2 cellular contexts compared by ENCODE assay signal in genomic region chr18:63198098-63198760, GRCh38.
TF ChIP-seq lines count a peak whose summit lies in the region.

No MANE protein-coding gene starts in this region.

TF ChIP-seq in HEK293, 187 proteins besides CTCF, POLR2A, EP300 and RAD21 (continues in another document):
- no peak for TF ChIP-seq ZNF148 (tag by site-specific recombination; IDR thresholded peaks at IDR 0.05; ENCODE audit: borderline replicate concordance)
- no peak for TF ChIP-seq ZNF658 (tag by site-specific recombination; IDR thresholded peaks at IDR 0.05)
- TF ChIP-seq ZNF335 (tag by site-specific recombination; conservative IDR thresholded peaks at IDR 0.05), result no peak
- TF ChIP-seq KLF7 (tag by site-specific recombination; IDR thresholded peaks at IDR 0.05; ENCODE audit: borderline replicate concordance), result no peak
- 0 out of 2 replicates have a peak, but pooled peaks have one; percentile 7 for TF ChIP-seq ZNF777 (tag by site-specific recombination; IDR thresholded peaks at IDR 0.05; ENCODE audit: borderline replicate concordance)
- TF ChIP-seq, protein P1, sequence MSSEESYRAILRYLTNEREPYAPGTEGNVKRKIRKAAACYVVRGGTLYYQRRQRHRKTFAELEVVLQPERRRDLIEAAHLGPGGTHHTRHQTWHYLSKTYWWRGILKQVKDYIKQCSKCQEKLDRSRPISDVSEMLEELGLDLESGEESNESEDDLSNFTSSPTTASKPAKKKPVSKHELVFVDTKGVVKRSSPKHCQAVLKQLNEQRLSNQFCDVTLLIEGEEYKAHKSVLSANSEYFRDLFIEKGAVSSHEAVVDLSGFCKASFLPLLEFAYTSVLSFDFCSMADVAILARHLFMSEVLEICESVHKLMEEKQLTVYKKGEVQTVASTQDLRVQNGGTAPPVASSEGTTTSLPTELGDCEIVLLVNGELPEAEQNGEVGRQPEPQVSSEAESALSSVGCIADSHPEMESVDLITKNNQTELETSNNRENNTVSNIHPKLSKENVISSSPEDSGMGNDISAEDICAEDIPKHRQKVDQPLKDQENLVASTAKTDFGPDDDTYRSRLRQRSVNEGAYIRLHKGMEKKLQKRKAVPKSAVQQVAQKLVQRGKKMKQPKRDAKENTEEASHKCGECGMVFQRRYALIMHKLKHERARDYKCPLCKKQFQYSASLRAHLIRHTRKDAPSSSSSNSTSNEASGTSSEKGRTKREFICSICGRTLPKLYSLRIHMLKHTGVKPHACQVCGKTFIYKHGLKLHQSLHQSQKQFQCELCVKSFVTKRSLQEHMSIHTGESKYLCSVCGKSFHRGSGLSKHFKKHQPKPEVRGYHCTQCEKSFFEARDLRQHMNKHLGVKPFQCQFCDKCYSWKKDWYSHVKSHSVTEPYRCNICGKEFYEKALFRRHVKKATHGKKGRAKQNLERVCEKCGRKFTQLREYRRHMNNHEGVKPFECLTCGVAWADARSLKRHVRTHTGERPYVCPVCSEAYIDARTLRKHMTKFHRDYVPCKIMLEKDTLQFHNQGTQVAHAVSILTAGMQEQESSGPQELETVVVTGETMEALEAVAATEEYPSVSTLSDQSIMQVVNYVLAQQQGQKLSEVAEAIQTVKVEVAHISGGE (tag by site-specific recombination; conservative IDR thresholded peaks at IDR 0.05; ENCODE audit: low read depth), result no peak
- TF ChIP-seq ZNF626 (tag by site-specific recombination; IDR thresholded peaks at IDR 0.05), result no peak
- TF ChIP-seq ZFP37 (tag by site-specific recombination; IDR thresholded peaks at IDR 0.05), result no peak
- TF ChIP-seq, protein P2, sequence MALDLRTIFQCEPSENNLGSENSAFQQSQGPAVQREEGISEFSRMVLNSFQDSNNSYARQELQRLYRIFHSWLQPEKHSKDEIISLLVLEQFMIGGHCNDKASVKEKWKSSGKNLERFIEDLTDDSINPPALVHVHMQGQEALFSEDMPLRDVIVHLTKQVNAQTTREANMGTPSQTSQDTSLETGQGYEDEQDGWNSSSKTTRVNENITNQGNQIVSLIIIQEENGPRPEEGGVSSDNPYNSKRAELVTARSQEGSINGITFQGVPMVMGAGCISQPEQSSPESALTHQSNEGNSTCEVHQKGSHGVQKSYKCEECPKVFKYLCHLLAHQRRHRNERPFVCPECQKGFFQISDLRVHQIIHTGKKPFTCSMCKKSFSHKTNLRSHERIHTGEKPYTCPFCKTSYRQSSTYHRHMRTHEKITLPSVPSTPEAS (tag by site-specific recombination; IDR thresholded peaks at IDR 0.05), result peak; percentile 100
- TF ChIP-seq ZNF114 (tag by site-specific recombination; IDR thresholded peaks at IDR 0.05), result no peak
- TF ChIP-seq ZNF670 (tag by site-specific recombination; IDR thresholded peaks at IDR 0.05; ENCODE audit: low read depth), result no peak
- no peak for TF ChIP-seq ZNF621 (tag by site-specific recombination; IDR thresholded peaks at IDR 0.05)
- no peak for TF ChIP-seq ZNF692 (tag by site-specific recombination; IDR thresholded peaks at IDR 0.05)
- peak; percentile 35; the same call in 1 of the 2 replicates for TF ChIP-seq SCRT1 (tag by site-specific recombination; IDR thresholded peaks at IDR 0.05; ENCODE audit: borderline replicate concordance)
- TF ChIP-seq IKZF3 (tag by site-specific recombination; IDR thresholded peaks at IDR 0.05), result no peak
- no peak for TF ChIP-seq SCRT2 (tag by site-specific recombination; IDR thresholded peaks at IDR 0.05)
- no peak for TF ChIP-seq ZEB2 (tag by site-specific recombination; IDR thresholded peaks at IDR 0.05)
- no peak for TF ChIP-seq ZNF23 (tag by site-specific recombination; IDR thresholded peaks at IDR 0.05; ENCODE audit: borderline replicate concordance)
- no peak for TF ChIP-seq ZNF623 (tag by site-specific recombination; IDR thresholded peaks at IDR 0.05)
- no peak for TF ChIP-seq ZNF600 (tag by site-specific recombination; IDR thresholded peaks at IDR 0.05)
- TF ChIP-seq BCL11A (tag by site-specific recombination; IDR thresholded peaks at IDR 0.05; ENCODE audit: low read depth), result no peak
- TF ChIP-seq ZNF580 (tag by site-specific recombination; IDR thresholded peaks at IDR 0.05), result 0 out of 2 replicates have a peak, but pooled peaks have one; percentile 12

TF ChIP-seq in GM12878, 131 proteins besides CTCF, POLR2A, EP300 and RAD21 (continued from another document):
- TF ChIP-seq, protein P3, sequence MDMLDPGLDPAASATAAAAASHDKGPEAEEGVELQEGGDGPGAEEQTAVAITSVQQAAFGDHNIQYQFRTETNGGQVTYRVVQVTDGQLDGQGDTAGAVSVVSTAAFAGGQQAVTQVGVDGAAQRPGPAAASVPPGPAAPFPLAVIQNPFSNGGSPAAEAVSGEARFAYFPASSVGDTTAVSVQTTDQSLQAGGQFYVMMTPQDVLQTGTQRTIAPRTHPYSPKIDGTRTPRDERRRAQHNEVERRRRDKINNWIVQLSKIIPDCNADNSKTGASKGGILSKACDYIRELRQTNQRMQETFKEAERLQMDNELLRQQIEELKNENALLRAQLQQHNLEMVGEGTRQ (IDR thresholded peaks at IDR 0.05; ENCODE audit: borderline replicate concordance, low read depth, low read length), result no peak
- TF ChIP-seq GATAD2B (conservative IDR thresholded peaks at IDR 0.05; ENCODE audit: low read depth) (no peak), MLLT1 (IDR thresholded peaks at IDR 0.05) (peak; percentile 41; the same call in 1 of the 2 replicates), PAX8 (IDR thresholded peaks at IDR 0.05) (no peak), ZNF687 (IDR thresholded peaks at IDR 0.05) (no peak), TCF7 (IDR thresholded peaks at IDR 0.05; ENCODE audit: borderline replicate concordance) (no peak), BACH1 (IDR thresholded peaks at IDR 0.05; ENCODE audit: borderline replicate concordance) (no peak), JUNB (IDR thresholded peaks at IDR 0.05) (no peak), TARDBP (IDR thresholded peaks at IDR 0.05; ENCODE audit: borderline replicate concordance) (no peak), KAT2A (conservative IDR thresholded peaks at IDR 0.05; ENCODE audit: control insufficient read depth, low read depth, low read length) (no peak)
- TF ChIP-seq, protein P4, sequence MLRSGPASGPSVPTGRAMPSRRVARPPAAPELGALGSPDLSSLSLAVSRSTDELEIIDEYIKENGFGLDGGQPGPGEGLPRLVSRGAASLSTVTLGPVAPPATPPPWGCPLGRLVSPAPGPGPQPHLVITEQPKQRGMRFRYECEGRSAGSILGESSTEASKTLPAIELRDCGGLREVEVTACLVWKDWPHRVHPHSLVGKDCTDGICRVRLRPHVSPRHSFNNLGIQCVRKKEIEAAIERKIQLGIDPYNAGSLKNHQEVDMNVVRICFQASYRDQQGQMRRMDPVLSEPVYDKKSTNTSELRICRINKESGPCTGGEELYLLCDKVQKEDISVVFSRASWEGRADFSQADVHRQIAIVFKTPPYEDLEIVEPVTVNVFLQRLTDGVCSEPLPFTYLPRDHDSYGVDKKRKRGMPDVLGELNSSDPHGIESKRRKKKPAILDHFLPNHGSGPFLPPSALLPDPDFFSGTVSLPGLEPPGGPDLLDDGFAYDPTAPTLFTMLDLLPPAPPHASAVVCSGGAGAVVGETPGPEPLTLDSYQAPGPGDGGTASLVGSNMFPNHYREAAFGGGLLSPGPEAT (IDR thresholded peaks at IDR 0.05; ENCODE audit: low read depth), result peak; percentile 47; the same call in 1 of the 2 replicates
- TF ChIP-seq, protein P5, sequence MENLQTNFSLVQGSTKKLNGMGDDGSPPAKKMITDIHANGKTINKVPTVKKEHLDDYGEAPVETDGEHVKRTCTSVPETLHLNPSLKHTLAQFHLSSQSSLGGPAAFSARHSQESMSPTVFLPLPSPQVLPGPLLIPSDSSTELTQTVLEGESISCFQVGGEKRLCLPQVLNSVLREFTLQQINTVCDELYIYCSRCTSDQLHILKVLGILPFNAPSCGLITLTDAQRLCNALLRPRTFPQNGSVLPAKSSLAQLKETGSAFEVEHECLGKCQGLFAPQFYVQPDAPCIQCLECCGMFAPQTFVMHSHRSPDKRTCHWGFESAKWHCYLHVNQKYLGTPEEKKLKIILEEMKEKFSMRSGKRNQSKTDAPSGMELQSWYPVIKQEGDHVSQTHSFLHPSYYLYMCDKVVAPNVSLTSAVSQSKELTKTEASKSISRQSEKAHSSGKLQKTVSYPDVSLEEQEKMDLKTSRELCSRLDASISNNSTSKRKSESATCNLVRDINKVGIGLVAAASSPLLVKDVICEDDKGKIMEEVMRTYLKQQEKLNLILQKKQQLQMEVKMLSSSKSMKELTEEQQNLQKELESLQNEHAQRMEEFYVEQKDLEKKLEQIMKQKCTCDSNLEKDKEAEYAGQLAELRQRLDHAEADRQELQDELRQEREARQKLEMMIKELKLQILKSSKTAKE (IDR thresholded peaks at IDR 0.05; ENCODE audit: low read depth, poor library complexity, severe bottlenecking), result no peak
